12 cellular contexts compared by ENCODE assay signal in genomic region chr2:219299372-219299760, GRCh38. TPM values are rescaled to one million over a fixed set of nuclear protein-coding genes. Genes with fewer than 3 reads are reported as not detected.
"Had no signal": no experiment of that assay in that cellular context is flagged by ENCODE, and none has a peak within 500 bp of the region (broad histone marks: within the 10 kb centered on the region; RNA-seq: fewer than 3 reads in every experiment).

No MANE protein-coding gene starts in this region.

- H3K27ac Mint-ChIP-seq: mesothelial cell of epicardium; stimulated activated naive B cell treated with anti-CD40 and anti-IgM and Interleukin-4, amounts not matched to agents 10 μg/mL and 1 μg/mL and 100 μg/mL, for 72 hours; type B pancreatic cell had no signal

- H3K36me3 Mint-ChIP-seq: activated naive CD4-positive, alpha-beta T cell treated with anti-CD3 and anti-CD28 coated beads, Interleukin-2, amount 50 U/mL, for 72 hours; mesothelial cell of epicardium; stimulated activated naive B cell treated with anti-CD40 and anti-IgM and Interleukin-4, amounts not matched to agents 10 μg/mL and 1 μg/mL and 100 μg/mL, for 72 hours; type B pancreatic cell had no signal

- H3K4me3 Mint-ChIP-seq: mesothelial cell of epicardium; stimulated activated naive B cell treated with anti-CD40 and anti-IgM and Interleukin-4, amounts not matched to agents 10 μg/mL and 1 μg/mL and 100 μg/mL, for 72 hours; type B pancreatic cell had no signal

- H3K9me3 Mint-ChIP-seq: activated naive CD4-positive, alpha-beta T cell treated with anti-CD3 and anti-CD28 coated beads, Interleukin-2, amount 50 U/mL, for 72 hours; mesothelial cell of epicardium; stimulated activated naive B cell treated with anti-CD40 and anti-IgM and Interleukin-4, amounts not matched to agents 10 μg/mL and 1 μg/mL and 100 μg/mL, for 72 hours; type B pancreatic cell had no signal

- H3K27me3 ChIP-seq: right atrium auricular region had no signal

- H3K4me3 ChIP-seq: right atrium auricular region, smooth muscle cell had no signal

- H3K36me3 ChIP-seq: neutrophil, right atrium auricular region had no signal

- H3K9me3 ChIP-seq: neutrophil, right atrium auricular region had no signal

- H3K27ac ChIP-seq: neutrophil, right atrium auricular region had no signal

RNA-seq across cellular contexts. Expression of gene PTPRN, which starts 9.8 kb away (rescaled TPM):
- total RNA-seq: esophagus mucosa had no signal
- polyA plus RNA-seq: aorta had no signal

RNA-seq across cellular contexts. Expression of gene RESP18, which starts 33.2 kb away (rescaled TPM):
- total RNA-seq: activated naive CD4-positive, alpha-beta T cell treated with anti-CD3 and anti-CD28 coated beads, Interleukin-2, amount 50 U/mL, for 72 hours; aorta; bronchial epithelial cell; esophagus mucosa; lower leg skin; mesothelial cell of epicardium; myocyte; right atrium auricular region; smooth muscle cell had no signal
- polyA plus RNA-seq: aorta, smooth muscle cell had no signal

RNA-seq across cellular contexts. Expression of gene TUBA4B, which starts 46.3 kb away (rescaled TPM):
- total RNA-seq: activated naive CD4-positive, alpha-beta T cell treated with anti-CD3 and anti-CD28 coated beads, Interleukin-2, amount 50 U/mL, for 72 hours; aorta; bronchial epithelial cell; esophagus mucosa; lower leg skin; mesothelial cell of epicardium; right atrium auricular region; smooth muscle cell had no signal
- polyA plus RNA-seq: smooth muscle cell had no signal
